Comparison of ENCODE assay signal across 19 cellular contexts in the genomic region with DNA sequence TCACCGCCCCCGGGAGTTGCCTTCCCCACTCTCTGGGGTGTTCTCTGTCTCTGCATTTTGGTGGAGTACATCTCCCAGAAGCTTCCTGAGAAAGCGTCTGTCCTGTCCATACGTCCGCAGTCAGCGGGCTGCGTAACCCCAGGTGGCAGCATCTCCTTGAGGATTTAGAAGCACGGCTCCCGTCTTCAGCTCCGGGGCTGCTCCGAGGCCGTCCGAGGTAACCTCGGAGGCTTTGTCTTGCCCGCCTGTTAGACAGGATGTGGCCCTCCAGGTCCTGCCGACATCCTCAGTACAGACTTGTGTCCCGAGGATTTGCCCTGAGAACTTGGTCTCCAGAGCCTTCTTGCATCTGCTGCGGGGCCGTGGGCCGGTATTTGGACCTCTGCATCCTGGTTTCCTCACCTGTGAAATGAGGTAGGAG. TPM values are rescaled to one million over a fixed set of nuclear protein-coding genes. Genes with fewer than 3 reads are reported as not detected.
A peak's percentile ranks its signal among the peaks of the same experiment; 100 is the strongest.
DNase-seq lines count a peak whose midpoint lies in the region; ATAC-seq and TF ChIP-seq lines count a peak whose summit lies in the region.
"Had no signal": no experiment of that assay in that cellular context is flagged by ENCODE, and none has a peak within 500 bp of the region (broad histone marks: within the 10 kb centered on the region; RNA-seq: fewer than 3 reads in every experiment).

No MANE protein-coding gene starts in this region.

- in situ Hi-C loops in transverse colon (cut with MboI; ENCODE audit: low pct_ligation_motif_present in 1 of 4, low pct_unique_long_range_greater_than_20kb in 1 of 4, low sequenced_read_pairs in 3 of 4) = no loop called here

- TF ChIP-seq EP300 in transverse colon (IDR thresholded peaks at IDR 0.05; ENCODE audit: low read depth) = no peak

- no peaks in the 10 kb centered on the region for H3K4me1 ChIP-seq in transverse colon

- no peak overlapping the region for H3K4me3 ChIP-seq in transverse colon

- intact Hi-C loops in Right ventricle myocardium superior (cut with DNase I) = no loop called here
- intact Hi-C loops in cardiac septum (cut with DNase I) = no loop called here
- intact Hi-C loops in transverse colon (cut with DNase I; ENCODE audit: low total_unique reads) = no loop called here

- DNase-seq in Right ventricle myocardium superior (peak; percentile 26), cardiac septum (ENCODE audit: low spot score) (no peak), nephron progenitor cell (no peak), transverse colon (peak; percentile 2), NCI-H82 (lab: John Stamatoyannopoulos, UW) (no peak), NCI-H1436 (lab: John Stamatoyannopoulos, UW) (no peak), NCI-H345 (lab: John Stamatoyannopoulos, UW) (no peak)
- DNase-seq: ACHN, AML-193, COR-L47, DMS153, GOT3, MV-4-11, NCI-H1417 treated with DMSO at 0.1 percent for 48 hours, NCI-H2029 treated with DMSO at 0.1 percent for 48 hours, NCI-H2171 treated with DMSO at 0.1 percent for 48 hours, NCI-H748 treated with DMSO at 0.1 percent for 48 hours had no signal

- peaks cover 74% of the 10 kb centered on the region for H3K36me3 Mint-ChIP-seq in nephron progenitor cell (ENCODE audit: low read depth)

- H3K9me3 Mint-ChIP-seq in nephron progenitor cell = peaks cover 11% of the 10 kb centered on the region

- H3K27ac ChIP-seq in cingulate gyrus (ENCODE audit: low read depth, low read length) (peak overlapping the region; percentile 49), transverse colon (no peak overlapping the region)
- H3K27ac ChIP-seq: RWPE1 had no signal

- TF ChIP-seq POLR2A in transverse colon (IDR thresholded peaks at IDR 0.05) = no peak

- no peak overlapping the region for H3K4me3 Mint-ChIP-seq in nephron progenitor cell

- peaks cover 3% of the 10 kb centered on the region for H3K27me3 Mint-ChIP-seq in nephron progenitor cell (ENCODE audit: low read depth, poor library complexity)

- no peaks in the 10 kb centered on the region for H3K27me3 ChIP-seq in transverse colon

- peaks cover 0 to 52% (median 16%) of the 10 kb centered on the region in 4 donors for H3K36me3 ChIP-seq in transverse colon

- WGBS in transverse colon (ENCODE audit: low coverage in 1 of 2), 2 donors = 80 to 88% methylated on average over 2 to 20 of the region's 20 CpGs

- TF ChIP-seq CTCF in nephron progenitor cell (IDR thresholded peaks at IDR 0.05) = no peak
- TF ChIP-seq CTCF in transverse colon (IDR thresholded peaks at IDR 0.05) = no peak

- no peaks in the 10 kb centered on the region for H3K9me3 ChIP-seq in transverse colon

- peak overlapping the region; percentile 85 for H3K27ac Mint-ChIP-seq in nephron progenitor cell

- H3K4me1 Mint-ChIP-seq in nephron progenitor cell = peaks cover 10% of the 10 kb centered on the region

- ATAC-seq in Right ventricle myocardium superior (ENCODE audit: poor library complexity) = no peak

RNA-seq across cellular contexts. Expression of a gene that starts 58.4 kb away (rescaled TPM):
- total RNA-seq in Right ventricle myocardium superior (8.7 TPM), cardiac septum (10.8 TPM), transverse colon (100 to 1,000 TPM in 1 of 4 donors, 10 to 100 TPM in 3; 30.6 to 120 (median 49.3) TPM)

RNA-seq across cellular contexts. Expression of a gene that starts 59.7 kb away (rescaled TPM):
- not detected for total RNA-seq in Right ventricle myocardium superior
- total RNA-seq in cardiac septum = 0.32 TPM
- 1 to 10 TPM in 1 of 4 donors, under 1 TPM in 1, not detected in 2; 0.41 to 6.7 TPM for total RNA-seq in transverse colon

Comparison
In these comparisons a context has a peak if more than half of its experiments do, and no peak if none do; other contexts are left out.
1. DNase-seq: peak in Right ventricle myocardium superior (single experiment) and transverse colon (single experiment); none in cardiac septum (single experiment), nephron progenitor cell (single experiment), NCI-H82 (single experiment), NCI-H1436 (single experiment) and NCI-H345 (single experiment).